ENCODE assay signal across 13 cellular contexts in the genomic region with DNA sequence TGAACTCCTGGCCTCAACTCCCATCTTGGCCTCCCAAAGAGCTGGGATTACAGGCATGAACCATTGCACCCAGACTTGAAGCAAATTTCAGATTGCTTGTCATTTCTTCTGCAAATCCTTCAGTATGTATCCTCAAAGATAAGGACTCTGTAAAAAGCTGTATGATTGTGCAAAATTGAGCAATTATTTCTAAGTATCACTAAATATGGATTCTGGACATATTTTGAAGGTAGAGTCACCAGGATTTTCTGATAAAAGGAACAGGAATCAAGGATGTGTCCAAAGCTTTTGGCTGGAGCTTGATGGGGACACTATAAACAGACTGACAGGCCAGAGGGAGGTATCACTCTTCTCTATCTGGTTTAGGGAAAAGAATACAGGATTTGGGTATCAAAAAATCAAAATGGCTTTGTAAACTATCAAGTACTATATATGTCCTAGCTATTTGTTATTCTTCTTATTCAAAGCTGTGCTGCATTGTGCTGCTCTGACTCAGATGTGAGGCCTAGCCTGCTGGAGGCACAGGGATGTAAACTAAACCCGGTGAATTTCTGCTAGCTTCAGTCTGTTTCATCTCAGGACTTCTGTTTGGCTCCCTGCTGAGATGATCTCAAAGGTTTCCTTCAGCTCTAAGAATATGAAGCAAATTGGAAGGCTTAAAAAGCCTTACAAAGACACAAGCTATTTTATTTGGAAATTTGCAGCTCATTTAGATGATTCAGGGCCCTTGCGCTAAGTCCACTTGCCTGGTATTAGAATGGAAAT. TPM values are rescaled to one million over a fixed set of nuclear protein-coding genes. Genes with fewer than 3 reads are reported as not detected.
DNase-seq lines count a peak whose midpoint lies in the region; ATAC-seq and TF ChIP-seq lines count a peak whose summit lies in the region.
"Had no signal": no experiment of that assay in that cellular context is flagged by ENCODE, and none has a peak within 500 bp of the region (broad histone marks: within the 10 kb centered on the region; RNA-seq: fewer than 3 reads in every experiment).

No MANE protein-coding gene starts in this region.

- ATAC-seq in CD4-positive, alpha-beta T cell (ENCODE audit: poor library complexity) = no peak
- no peak for ATAC-seq in HG03159 (IDR thresholded peaks at IDR 0.05; ENCODE audit: unreplicated experiment)

- in situ Hi-C loops in brain microvascular endothelial cell (cut with HindIII; ENCODE audit: low pct_ligation_motif_present, low sequenced_read_pairs) = no loop called here

- POLR2A ChIA-PET in CD4-positive, alpha-beta T cell (lab: Charles Lee) = interaction anchor here (2.9 kb wide), 1 partner anchor 8 kb away, joined by 13 read pairs; a partner anchor contains a TSS

- H3K4me3 ChIP-seq in brain microvascular endothelial cell (ENCODE audit: low read depth, low read length) = no peak overlapping the region
- H3K4me3 ChIP-seq: GM12878 had no signal

- peaks cover 19% of the 10 kb centered on the region for H3K4me1 Mint-ChIP-seq in CD4-positive, alpha-beta T cell (ENCODE audit: low read depth)
- H3K4me1 Mint-ChIP-seq in neural crest cell = peaks cover 22% of the 10 kb centered on the region
- peaks cover 2% of the 10 kb centered on the region for H3K4me1 Mint-ChIP-seq in endothelial cell (ENCODE audit: unreplicated experiment)

- H3K27me3 ChIP-seq in CD4-positive, alpha-beta T cell (ENCODE audit: control insufficient read depth, insufficient read depth, low read length) = no peaks in the 10 kb centered on the region
- no peaks in the 10 kb centered on the region for H3K27me3 ChIP-seq in brain microvascular endothelial cell (replicated peaks)

- no peak overlapping the region for H3K27ac ChIP-seq in CD4-positive, alpha-beta T cell (ENCODE audit: low read depth, low read length)
- H3K27ac ChIP-seq in brain microvascular endothelial cell = peak overlapping the region; percentile 89

- H3K36me3 ChIP-seq in brain microvascular endothelial cell (replicated peaks) = peaks cover 58% of the 10 kb centered on the region

- H3K4me3 Mint-ChIP-seq in CD4-positive, alpha-beta T cell = no peak overlapping the region
- H3K4me3 Mint-ChIP-seq in neural crest cell = peak overlapping the region; percentile 15
- H3K4me3 Mint-ChIP-seq in endothelial cell (ENCODE audit: unreplicated experiment) = no peak overlapping the region

- H3K9me3 Mint-ChIP-seq in CD4-positive, alpha-beta T cell = no peaks in the 10 kb centered on the region
- H3K9me3 Mint-ChIP-seq in neural crest cell (no peaks in the 10 kb centered on the region), endothelial cell (ENCODE audit: unreplicated experiment) (no peaks in the 10 kb centered on the region)

- H3K27me3 Mint-ChIP-seq in CD4-positive, alpha-beta T cell = no peaks in the 10 kb centered on the region
- H3K27me3 Mint-ChIP-seq in neural crest cell (ENCODE audit: low read depth) = no peaks in the 10 kb centered on the region
- H3K27me3 Mint-ChIP-seq in endothelial cell (ENCODE audit: unreplicated experiment) = peaks cover 1% of the 10 kb centered on the region

- peaks cover 60% of the 10 kb centered on the region for H3K36me3 Mint-ChIP-seq in CD4-positive, alpha-beta T cell (ENCODE audit: low read depth)
- H3K36me3 Mint-ChIP-seq in neural crest cell (ENCODE audit: low read depth) = peaks cover 23% of the 10 kb centered on the region
- peaks cover 12% of the 10 kb centered on the region for H3K36me3 Mint-ChIP-seq in endothelial cell (ENCODE audit: low read depth, unreplicated experiment)

- TF ChIP-seq CTCF in CD4-positive, alpha-beta T cell (IDR thresholded peaks at IDR 0.05) = no peak
- TF ChIP-seq CTCF in brain microvascular endothelial cell (IDR thresholded peaks at IDR 0.05; ENCODE audit: low read depth, low read length, missing control alignments) (no peak), neural crest cell (conservative IDR thresholded peaks at IDR 0.05) (no peak), endothelial cell (IDR thresholded peaks at IDR 0.05; ENCODE audit: unreplicated experiment) (no peak)

- no peaks in the 10 kb centered on the region for H3K9me3 ChIP-seq in CD4-positive, alpha-beta T cell (ENCODE audit: control insufficient read depth, low read length)

- no peak for DNase-seq in CD4-positive, alpha-beta T cell
- DNase-seq in NCI-H2227 (lab: John Stamatoyannopoulos, UW; ENCODE audit: unreplicated experiment) = peak; percentile 57
- peak; percentile 87 for DNase-seq in brain microvascular endothelial cell
- no peak for DNase-seq in neural crest cell (ENCODE audit: low read depth, low spot score)
- no peak for DNase-seq in endothelial cell (ENCODE audit: low spot score)
- DNase-seq in NCI-H510A (lab: John Stamatoyannopoulos, UW) = no peak
- no peak for DNase-seq in NCI-H2081 (lab: John Stamatoyannopoulos, UW)
- DNase-seq: H7; left cardiac atrium; stimulated activated CD4-positive, alpha-beta T cell treated with anti-CD3 and anti-CD28 coated beads, Interleukin-2, amount 100 ng/mL, for 48 hours; stimulated activated naive CD4-positive, alpha-beta T cell treated with Interleukin-2 at 50 U/mL for 16 hours had no signal

- CTCF ChIA-PET in CD4-positive, alpha-beta T cell (lab: Charles Lee) = interaction anchor here (1.1 to 1.3 kb wide), 2 partner anchors 8 to 23 kb away, joined by 3 read pairs; a partner anchor contains a TSS

- intact Hi-C loops in CD4-positive, alpha-beta T cell (cut with DNase I, micrococcal nuclease) = no loop called here

- peak overlapping the region; percentile 80 for H3K27ac Mint-ChIP-seq in CD4-positive, alpha-beta T cell
- H3K27ac Mint-ChIP-seq in neural crest cell (ENCODE audit: unreplicated experiment) (no peak overlapping the region), endothelial cell (ENCODE audit: unreplicated experiment) (no peak overlapping the region)

RNA-seq across cellular contexts. Expression of a gene that starts 8.3 kb away (rescaled TPM):
- 1,000 to 10,000 TPM; 1,581 to 1,641 TPM for total RNA-seq in CD4-positive, alpha-beta T cell
- total RNA-seq in neural crest cell = 1,868 and 1,917 TPM in 2 replicates
- 975 TPM for total RNA-seq in endothelial cell (ENCODE audit: unreplicated experiment)

RNA-seq across cellular contexts. Expression of a gene that starts 30.0 kb away (rescaled TPM):
- total RNA-seq in CD4-positive, alpha-beta T cell = under 1 TPM in 1 of 2 experiments, not detected in 1; 0.08 TPM
- 13.3 and 14.2 TPM in 2 replicates for total RNA-seq in neural crest cell
- total RNA-seq in endothelial cell (ENCODE audit: unreplicated experiment) = 1.7 TPM

RNA-seq across cellular contexts. Expression of a gene that starts 36.9 kb away (rescaled TPM):
- under 1 TPM in 1 of 2 experiments, not detected in 1; 0.52 TPM for total RNA-seq in CD4-positive, alpha-beta T cell
- 4.8 and 6.2 TPM in 2 replicates for total RNA-seq in neural crest cell
- 3.2 TPM for total RNA-seq in endothelial cell (ENCODE audit: unreplicated experiment)
- total RNA-seq: GM12878 had no signal

Comparison
In these comparisons a context has a peak if more than half of its experiments do, and no peak if none do; other contexts are left out.
1. DNase-seq: peak in NCI-H2227 (single experiment) and brain microvascular endothelial cell (single experiment); none in CD4-positive, alpha-beta T cell (0 of 10), neural crest cell (single experiment), endothelial cell (single experiment), NCI-H510A (single experiment) and NCI-H2081 (0 of 2).